10 cellular contexts compared by ENCODE assay signal in the genomic region with DNA sequence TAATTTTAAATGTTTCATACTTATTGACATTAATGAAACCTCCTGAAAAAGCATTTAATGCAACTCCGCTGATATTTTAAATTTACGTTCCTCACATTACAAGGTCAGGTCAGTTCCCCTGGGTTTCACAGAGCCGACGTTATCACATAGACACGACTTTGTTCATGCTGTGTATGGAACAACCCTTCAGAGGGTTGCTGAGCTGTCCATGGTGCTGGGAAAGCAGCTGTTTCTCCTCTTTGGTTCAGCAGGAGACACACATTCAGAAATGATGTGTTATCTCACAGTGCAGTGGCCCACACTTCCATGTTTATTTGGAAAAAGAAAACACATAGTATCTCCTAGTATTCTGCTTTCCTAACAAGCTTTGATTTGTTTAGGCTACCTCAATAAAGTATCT. TPM values are rescaled to one million over a fixed set of nuclear protein-coding genes. Genes with fewer than 3 reads are reported as not detected.
DNase-seq lines count a peak whose midpoint lies in the region; TF ChIP-seq lines count a peak whose summit lies in the region.
"Had no signal": no experiment of that assay in that cellular context is flagged by ENCODE, and none has a peak within 500 bp of the region (broad histone marks: within the 10 kb centered on the region; RNA-seq: fewer than 3 reads in every experiment).

No MANE protein-coding gene starts in this region.

- TF ChIP-seq CTCF in GM20000 (IDR thresholded peaks at IDR 0.05; ENCODE audit: extremely low read depth, missing control alignments) (no peak), MM.1S (IDR thresholded peaks at IDR 0.05; ENCODE audit: low read length) (no peak), mammary epithelial cell (conservative IDR thresholded peaks at IDR 0.05 in 1 of 2, IDR thresholded peaks at IDR 0.05 in 1 of 2; ENCODE audit: extremely low read depth in 1 of 2, insufficient read depth in 1 of 2, low read depth in 1 of 2, low read length in 2 of 2) (no peak)

- dilution Hi-C loops in mammary epithelial cell (cut with HindIII; ENCODE audit: low sequenced_read_pairs) = no loop called here

- H4K20me1 ChIP-seq in MM.1S (ENCODE audit: insufficient read depth, low read length) (no peaks in the 10 kb centered on the region), mammary epithelial cell (ENCODE audit: insufficient read depth, low read length) (no peaks in the 10 kb centered on the region)

- H3K9ac ChIP-seq in MM.1S (ENCODE audit: low read length) (no peak overlapping the region), mammary epithelial cell (ENCODE audit: insufficient read depth, low read length) (no peak overlapping the region)

- H3K27ac ChIP-seq in MM.1S (ENCODE audit: low read length) = no peak overlapping the region
- H3K27ac ChIP-seq in mammary epithelial cell (ENCODE audit: insufficient read depth, low read depth, low read length) = no peak overlapping the region
- no peak overlapping the region for H3K27ac ChIP-seq in effector memory CD4-positive, alpha-beta T cell (ENCODE audit: insufficient read depth, low read length, poor library complexity, severe bottlenecking)

- H2AFZ ChIP-seq in MM.1S (ENCODE audit: low read length) = no peak overlapping the region
- no peak overlapping the region for H2AFZ ChIP-seq in mammary epithelial cell (ENCODE audit: low read depth, low read length)

- H3K4me2 ChIP-seq in MM.1S (ENCODE audit: low read depth, low read length) (no peak overlapping the region), mammary epithelial cell (ENCODE audit: insufficient read depth, low read depth, low read length) (no peak overlapping the region)

- DNase-seq in GM20000 (ENCODE audit: low spot score) = peak; percentile 4
- peak; percentile 42 for DNase-seq in MM.1S
- DNase-seq in mammary epithelial cell = peak; percentile 42
- peak; percentile 50 for DNase-seq in mucosa of gallbladder (ENCODE audit: low spot score)
- DNase-seq in globus pallidus (ENCODE audit: low spot score) = no peak
- DNase-seq in cerebellar nuclear complex (lab: John Stamatoyannopoulos, UW) = no peak
- no peak for DNase-seq in effector memory CD4-positive, alpha-beta T cell
- no peak for DNase-seq in superior temporal gyrus (ENCODE audit: extremely low spot score)
- DNase-seq: activated B cell treated with CpG ODN at 0.5 μM for 24 hours, NCI-H2107 had no signal

- H3K27me3 ChIP-seq in MM.1S (replicated peaks; ENCODE audit: insufficient read depth, low read length) (no peaks in the 10 kb centered on the region), mammary epithelial cell (ENCODE audit: insufficient read depth, low read length) (no peaks in the 10 kb centered on the region)
- H3K27me3 ChIP-seq in effector memory CD4-positive, alpha-beta T cell (replicated peaks; ENCODE audit: control insufficient read depth, insufficient read depth, low read length, poor library complexity, severe bottlenecking) = no peaks in the 10 kb centered on the region

- no peaks in the 10 kb centered on the region for H3K9me3 ChIP-seq in MM.1S (replicated peaks; ENCODE audit: insufficient read depth, low read length)
- H3K9me3 ChIP-seq in mammary epithelial cell (replicated peaks; ENCODE audit: insufficient read depth, low read length) = no peaks in the 10 kb centered on the region
- H3K9me3 ChIP-seq in effector memory CD4-positive, alpha-beta T cell (ENCODE audit: control insufficient read depth, low read length) = no peaks in the 10 kb centered on the region

- H3F3A ChIP-seq in MM.1S (ENCODE audit: insufficient read depth, low read length) = no peaks in the 10 kb centered on the region

- H3K79me2 ChIP-seq in MM.1S (ENCODE audit: low read length) = no peaks in the 10 kb centered on the region
- no peaks in the 10 kb centered on the region for H3K79me2 ChIP-seq in mammary epithelial cell (ENCODE audit: insufficient read depth, low read length)

- no peaks in the 10 kb centered on the region for H3K4me1 ChIP-seq in MM.1S (ENCODE audit: low read length)
- no peaks in the 10 kb centered on the region for H3K4me1 ChIP-seq in mammary epithelial cell (ENCODE audit: insufficient read depth, low read length)
- H3K4me1 ChIP-seq in effector memory CD4-positive, alpha-beta T cell (ENCODE audit: control insufficient read depth, insufficient read depth, low read length, poor library complexity, severe bottlenecking) = no peaks in the 10 kb centered on the region

- BruUV-seq in mammary epithelial cell (replicated peaks; lab: Mats Ljungman, UMichigan) = no TSS peak

- intact Hi-C loops in mammary epithelial cell (cut with micrococcal nuclease) = no loop called here

- in situ Hi-C loops in mammary epithelial cell (cut with MboI; ENCODE audit: low sequenced_read_pairs in 2 of 2) = no loop called here

- no peaks in the 10 kb centered on the region for H3K9me2 ChIP-seq in MM.1S (replicated peaks; ENCODE audit: insufficient read depth, low read length)

- WGBS in mammary epithelial cell (ENCODE audit: low coverage, missing lambda C conversion rate) = 21% methylated on average over 5 of the region's 5 CpGs

- H3K4me3 ChIP-seq in MM.1S (ENCODE audit: low read length) (no peak overlapping the region), mammary epithelial cell (replicated peaks in 1 of 3; ENCODE audit: insufficient read depth in 1 of 3, low read depth in 2 of 3, low read length in 3 of 3) (no peak overlapping the region)
- no peak overlapping the region for H3K4me3 ChIP-seq in effector memory CD4-positive, alpha-beta T cell (ENCODE audit: insufficient read depth, low read depth, low read length, poor library complexity, severe bottlenecking)

- H3K36me3 ChIP-seq in MM.1S (replicated peaks; ENCODE audit: insufficient read depth, low read length) = no peaks in the 10 kb centered on the region
- no peaks in the 10 kb centered on the region for H3K36me3 ChIP-seq in mammary epithelial cell (ENCODE audit: insufficient read depth, low read length)
- no peaks in the 10 kb centered on the region for H3K36me3 ChIP-seq in effector memory CD4-positive, alpha-beta T cell (ENCODE audit: control insufficient read depth, insufficient read depth, low read length)

- CTCF ChIA-PET in mammary epithelial cell (lab: Charles Lee; ENCODE audit: low non-redundant PET) = no interaction called here

RNA-seq across cellular contexts. Expression of gene PPP2R2B, which starts 53.5 kb away (rescaled TPM):
- 1 to 10 TPM; 1.0 to 2.8 TPM for total RNA-seq in mammary epithelial cell
- polyA plus RNA-seq in mammary epithelial cell = 0.18 TPM
- not detected for polyA minus RNA-seq in mammary epithelial cell
- 2.6 TPM for total RNA-seq in mucosa of gallbladder
- total RNA-seq: activated B cell treated with CpG ODN at 0.5 μM for 24 hours had no signal

Comparison
In these comparisons a context has a peak if more than half of its experiments do, and no peak if none do; other contexts are left out.
1. DNase-seq: peak in GM20000 (single experiment), MM.1S (single experiment), mammary epithelial cell (single experiment) and mucosa of gallbladder (single experiment); none in globus pallidus (single experiment), cerebellar nuclear complex (0 of 2), effector memory CD4-positive, alpha-beta T cell (0 of 3) and superior temporal gyrus (single experiment).